13 cellular contexts compared by ENCODE assay signal in genomic region chr7:159100281-159101082, GRCh38. TPM values are rescaled to one million over a fixed set of nuclear protein-coding genes. Genes with fewer than 3 reads are reported as not detected.
DNase-seq lines count a peak whose midpoint lies in the region; ATAC-seq and TF ChIP-seq lines count a peak whose summit lies in the region.
"Not testable (repeated sequence)": the region's sequence is repeated elsewhere in the genome, so short reads cannot be mapped to it uniquely, and the experiment has no call there.
"Had no signal": no experiment of that assay in that cellular context is flagged by ENCODE, and none has a peak within 500 bp of the region (broad histone marks: within the 10 kb centered on the region; RNA-seq: fewer than 3 reads in every experiment).

No MANE protein-coding gene starts in this region.

- intact Hi-C loops in breast epithelium (cut with DNase I; ENCODE audit: low total_unique reads); left ventricle myocardium superior (cut with micrococcal nuclease); psoas muscle (cut with DNase I); tibial artery (cut with DNase I; ENCODE audit: low total_unique reads); vagina (cut with DNase I): not testable (repeated sequence)

- H3K27me3 Mint-ChIP-seq in glutamatergic neuron (ENCODE audit: unreplicated experiment), result peaks cover 12% of the 10 kb centered on the region

- H3K27ac ChIP-seq in breast epithelium (peak overlapping the region; percentile 46 to 86), tibial artery (peak overlapping the region; percentile 93 to 94), vagina (peak overlapping the region; percentile 45)
- not testable (repeated sequence) for H3K27ac ChIP-seq in psoas muscle

- H3K4me1 ChIP-seq in breast epithelium, result not testable (repeated sequence)
- H3K4me1 ChIP-seq in psoas muscle (peaks cover 45% of the 10 kb centered on the region), tibial artery (peaks cover 0 to 83% (median 67%) of the 10 kb centered on the region in 4 donors), vagina (peaks cover 33% of the 10 kb centered on the region)

- not testable (repeated sequence) for H3K36me3 Mint-ChIP-seq in glutamatergic neuron (ENCODE audit: unreplicated experiment)

- H3K9me3 Mint-ChIP-seq in glutamatergic neuron (ENCODE audit: unreplicated experiment), result not testable (repeated sequence)

- not testable (repeated sequence) for H3K4me3 ChIP-seq in breast epithelium, psoas muscle, tibial artery, vagina

- H3K27ac Mint-ChIP-seq in glutamatergic neuron (ENCODE audit: unreplicated experiment), result peak overlapping the region; percentile 33

- TF ChIP-seq POLR2A in breast epithelium (IDR thresholded peaks at IDR 0.05); vagina (IDR thresholded peaks at IDR 0.05): not testable (repeated sequence)

- 97 to 98% (median 97%) methylated on average over 37 of the region's 37 CpGs for WGBS in psoas muscle, 3 donors

- H3K4me3 Mint-ChIP-seq in glutamatergic neuron (ENCODE audit: unreplicated experiment), result not testable (repeated sequence)

- H3K36me3 ChIP-seq in breast epithelium; psoas muscle (ENCODE audit: insufficient read depth in 1 of 2, low read depth in 1 of 2); tibial artery; vagina: not testable (repeated sequence)

- peaks cover 11% of the 10 kb centered on the region for H3K4me1 Mint-ChIP-seq in glutamatergic neuron (ENCODE audit: low read depth, unreplicated experiment)

- not testable (repeated sequence) for TF ChIP-seq CTCF in breast epithelium (IDR thresholded peaks at IDR 0.05); glutamatergic neuron (IDR thresholded peaks at IDR 0.05; ENCODE audit: partially characterized antibody, unreplicated experiment); psoas muscle (IDR thresholded peaks at IDR 0.05); tibial artery (IDR thresholded peaks at IDR 0.05); vagina (IDR thresholded peaks at IDR 0.05)

- not testable (repeated sequence) for H3K27me3 ChIP-seq in breast epithelium; psoas muscle (ENCODE audit: insufficient read depth in 3 of 3, low read length in 2 of 3); tibial artery; vagina

- ATAC-seq in left ventricle myocardium superior, psoas muscle: not testable (repeated sequence)

- not testable (repeated sequence) for H3K9me3 ChIP-seq in breast epithelium, psoas muscle, tibial artery, vagina

- peak; percentile 17 for DNase-seq in activated CD4-positive, CD25-positive, alpha-beta regulatory T cell treated with anti-CD3 and anti-CD28 coated beads, Interleukin-2, amount 50 U/mL, for 72 hours
- DNase-seq in breast epithelium (ENCODE audit: low spot score in 2 of 2), result peak in 1 of 2 donors; percentile 33
- not testable (repeated sequence) for DNase-seq in glutamatergic neuron; tibial artery; vagina (ENCODE audit: extremely low spot score in 2 of 2)
- DNase-seq in left ventricle myocardium superior, result peak; percentile 21
- DNase-seq in psoas muscle, result peak; percentile 5 to 40

RNA-seq across cellular contexts. Expression of gene VIPR2, which starts 44.2 kb away (rescaled TPM):
- total RNA-seq in breast epithelium (10 to 100 TPM in 1 of 3 donors, 1 to 10 TPM in 1, under 1 TPM in 1; 0.48 to 14.0 (median 4.6) TPM), glutamatergic neuron (ENCODE audit: unreplicated experiment) (not detected), left ventricle myocardium superior (21.3 TPM), psoas muscle (1 to 10 TPM; 2.4 to 3.6 (median 3.3) TPM), vagina (11.3 TPM)
- 1 to 10 TPM in 2 of 3 donors, under 1 TPM in 1; 0.60 to 2.3 (median 1.3) TPM for polyA plus RNA-seq in psoas muscle
- total RNA-seq: A673, HepG2, HFFc6, HT1080, M059J had no signal
- polyA plus RNA-seq: CD14-positive monocyte, HepG2 had no signal
